14 cellular contexts compared by ENCODE assay signal in genomic region chr5:163838738-163839137, GRCh38.
DNase-seq lines count a peak whose midpoint lies in the region; ATAC-seq and TF ChIP-seq lines count a peak whose summit lies in the region.
"Had no signal": no experiment of that assay in that cellular context is flagged by ENCODE, and none has a peak within 500 bp of the region (broad histone marks: within the 10 kb centered on the region; RNA-seq: fewer than 3 reads in every experiment).

No MANE protein-coding gene starts in this region.

- H3K9ac ChIP-seq in IMR-90 (ENCODE audit: low read depth, low read length), result no peak overlapping the region
- H3K9ac ChIP-seq: BLaER1, GM23248 had no signal

- peak overlapping the region; percentile 2 for H2BK5ac ChIP-seq in IMR-90 (ENCODE audit: low read depth, low read length, poor library complexity, severe bottlenecking)

- H3K4ac ChIP-seq in IMR-90 (ENCODE audit: low read depth, low read length), result no peak overlapping the region

- H3K9me3 ChIP-seq in IMR-90 (ENCODE audit: control insufficient read depth, insufficient read depth, low read length), result no peaks in the 10 kb centered on the region
- H3K9me3 ChIP-seq: Caco-2 had no signal

- H2AK5ac ChIP-seq in IMR-90 (ENCODE audit: low read depth, low read length), result no peak overlapping the region

- no peak for TF ChIP-seq CTCF in AG04449 (IDR thresholded peaks at IDR 0.05; ENCODE audit: insufficient read depth, low read length, missing control alignments)
- no peak for TF ChIP-seq CTCF in IMR-90 (conservative IDR thresholded peaks at IDR 0.05; ENCODE audit: low read depth, low read length)

- WGBS in IMR-90 (ENCODE audit: extremely low coverage in 2 of 2, insufficient read length in 1 of 2), 2 experiments, result no CpG with 5 or more reads among the region's 1 CpG

- no peaks in the 10 kb centered on the region for H3K79me1 ChIP-seq in IMR-90 (ENCODE audit: low read depth in 1 of 2, low read length in 2 of 2)

- H2AK9ac ChIP-seq in IMR-90 (replicated peaks; ENCODE audit: low read depth, low read length, poor library complexity), result no peak overlapping the region

- no peak overlapping the region for H4K5ac ChIP-seq in IMR-90 (ENCODE audit: low read depth, low read length)

- H3K9me1 ChIP-seq in IMR-90 (ENCODE audit: insufficient read depth, low read length), result no peaks in the 10 kb centered on the region

- H3K4me1 ChIP-seq in IMR-90 (ENCODE audit: control insufficient read depth, insufficient read depth, low read length), result no peaks in the 10 kb centered on the region
- H3K4me1 ChIP-seq: Caco-2 had no signal

- H3K27ac ChIP-seq in IMR-90 (ENCODE audit: insufficient read depth, low read length), result no peak overlapping the region
- H3K27ac ChIP-seq: BLaER1, GM23248 had no signal

- no peaks in the 10 kb centered on the region for H3K36me3 ChIP-seq in IMR-90 (ENCODE audit: control insufficient read depth, insufficient read depth, low read length)
- H3K36me3 ChIP-seq: BLaER1 had no signal

- no peak overlapping the region for H3K4me2 ChIP-seq in IMR-90 (ENCODE audit: low read depth, low read length)

- H2BK15ac ChIP-seq in IMR-90 (ENCODE audit: low read depth, low read length), result no peak overlapping the region

- ATAC-seq in IMR-90 (ENCODE audit: low read depth) (no peak), GM19452 (IDR thresholded peaks at IDR 0.05; ENCODE audit: unreplicated experiment) (no peak), HG03439 (IDR thresholded peaks at IDR 0.05; ENCODE audit: unreplicated experiment) (no peak)
- ATAC-seq: HCT116 had no signal

- H3K14ac ChIP-seq in IMR-90 (replicated peaks; ENCODE audit: low read depth, low read length), result no peak overlapping the region

- DNase-seq in AG04449 (ENCODE audit: low read depth, low spot score) (peak; percentile 21), IMR-90 (peak; percentile 28), astrocyte of the hippocampus (ENCODE audit: low read depth, low spot score) (peak; percentile 1), hepatic stellate cell (ENCODE audit: low spot score) (peak; percentile 3), NCI-H2171 (lab: John Stamatoyannopoulos, UW) (no peak)
- DNase-seq: Caco-2; CD8-positive, alpha-beta memory T cell; DND-41; GF-D8; GM23248 had no signal

- no peak overlapping the region for H3K4me3 ChIP-seq in AG04449 (ENCODE audit: low read depth, low read length)
- no peak overlapping the region for H3K4me3 ChIP-seq in IMR-90 (ENCODE audit: insufficient read depth, low read depth, low read length)
- H3K4me3 ChIP-seq: BLaER1, GM23248 had no signal

- no TSS peak for BruUV-seq in IMR-90 (replicated peaks; lab: Mats Ljungman, UMichigan)

- intact Hi-C loops in IMR-90 (cut with micrococcal nuclease), result no loop called here

- no peak for TF ChIP-seq RAD21 in IMR-90 (IDR thresholded peaks at IDR 0.05; ENCODE audit: low read length)

- no peaks in the 10 kb centered on the region for H4K20me1 ChIP-seq in IMR-90 (ENCODE audit: insufficient read depth, low read length)
- H4K20me1 ChIP-seq: BLaER1 had no signal

- no peak overlapping the region for H4K91ac ChIP-seq in IMR-90 (ENCODE audit: insufficient read depth, low read depth, low read length)

- H2BK20ac ChIP-seq in IMR-90 (ENCODE audit: low read depth, low read length), result no peak overlapping the region

- H2BK120ac ChIP-seq in IMR-90 (ENCODE audit: low read depth, low read length), result no peak overlapping the region

- no peak overlapping the region for H2AFZ ChIP-seq in IMR-90 (replicated peaks; ENCODE audit: low read length, poor library complexity)
- H2AFZ ChIP-seq: GM23248 had no signal

- no peak overlapping the region for H3K23ac ChIP-seq in IMR-90 (ENCODE audit: low read depth, low read length)

- H3K27me3 ChIP-seq in IMR-90 (ENCODE audit: control insufficient read depth, insufficient read depth, low read length), result no peaks in the 10 kb centered on the region
- H3K27me3 ChIP-seq: BLaER1 had no signal

- no peak for TF ChIP-seq POLR2A in IMR-90 (IDR thresholded peaks at IDR 0.05; ENCODE audit: low read depth, low read length)

- no peak overlapping the region for H4K8ac ChIP-seq in IMR-90 (ENCODE audit: low read depth in 2 of 2, low read length in 2 of 2)

- no peak overlapping the region for H3K56ac ChIP-seq in IMR-90 (ENCODE audit: extremely low read depth, insufficient read depth, low read length)

- CTCF ChIA-PET in AG04449 (lab: Yijun Ruan, JAX), result no interaction called here
- CTCF ChIA-PET in IMR-90 (lab: Yijun Ruan, JAX), result no interaction called here

- dilution Hi-C loops in IMR-90 (cut with HindIII; ENCODE audit: low sequenced_read_pairs, unreplicated experiment), result no loop called here

- POLR2A ChIA-PET in AG04449 (lab: Yijun Ruan, JAX), result no interaction called here
- POLR2A ChIA-PET in IMR-90 (lab: Charles Lee; ENCODE audit: unreplicated experiment), result no interaction called here

- H3K18ac ChIP-seq in IMR-90 (ENCODE audit: low read depth, low read length), result no peak overlapping the region

- in situ Hi-C loops in IMR-90 (cut with MboI; ENCODE audit: low sequenced_read_pairs), result no loop called here

TF ChIP-seq in IMR-90, 13 proteins besides CTCF, POLR2A, EP300 and RAD21:
- no peak for TF ChIP-seq CEBPB (IDR thresholded peaks at IDR 0.05; ENCODE audit: low read depth, low read length)
- no peak for TF ChIP-seq RFX5 (IDR thresholded peaks at IDR 0.05; ENCODE audit: low read depth, low read length)
- no peak for TF ChIP-seq NFE2L2 (IDR thresholded peaks at IDR 0.05; ENCODE audit: low read depth, low read length)
- no peak for TF ChIP-seq FOS (IDR thresholded peaks at IDR 0.05; ENCODE audit: low read depth, low read length)
- TF ChIP-seq MXI1 (IDR thresholded peaks at IDR 0.05; ENCODE audit: borderline replicate concordance, low read depth, low read length), result no peak
- no peak for TF ChIP-seq RCOR1 (IDR thresholded peaks at IDR 0.05; ENCODE audit: insufficient replicate concordance, low read length)
- 0 out of 2 replicates have a peak, but pooled peaks have one; percentile 13 for TF ChIP-seq MAFK (IDR thresholded peaks at IDR 0.05; ENCODE audit: low read depth, low read length)
TF ChIP-seq in IMR-90: peak in this region for 1.
